In the genomic region with DNA sequence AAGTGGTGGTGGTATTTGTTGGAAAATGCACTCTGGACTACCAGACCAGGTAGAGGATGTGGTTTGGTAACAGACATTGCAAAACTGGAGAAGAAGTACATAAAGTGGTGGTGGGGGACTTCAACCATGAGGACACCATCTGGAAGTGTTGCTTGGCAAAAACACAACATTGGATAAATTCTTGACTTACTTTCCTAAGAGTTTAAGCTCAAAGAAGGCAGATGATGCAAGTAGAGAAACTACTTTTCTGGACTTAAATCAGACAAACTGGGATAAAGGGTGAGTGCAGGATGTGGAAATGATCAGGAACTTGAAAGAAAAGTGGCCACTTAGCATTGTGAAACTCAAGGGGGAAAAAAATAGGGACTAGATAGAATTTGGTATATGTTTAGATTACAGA, we compare ENCODE assay signal across 1 cellular context.
TF ChIP-seq lines count a peak whose summit lies in the region.

No MANE protein-coding gene starts in this region.

TF ChIP-seq in IMR-90, 13 proteins besides CTCF, POLR2A, EP300 and RAD21 (continued from another document):
- TF ChIP-seq MAFK (IDR thresholded peaks at IDR 0.05; ENCODE audit: low read depth, low read length): no peak
- TF ChIP-seq RFX5 (IDR thresholded peaks at IDR 0.05; ENCODE audit: low read depth, low read length): no peak
- TF ChIP-seq BHLHE40 (IDR thresholded peaks at IDR 0.05; ENCODE audit: low read depth, low read length): no peak
- no peak for TF ChIP-seq CHD1 (IDR thresholded peaks at IDR 0.05; ENCODE audit: low read depth, low read length)
- no peak for TF ChIP-seq USF2 (IDR thresholded peaks at IDR 0.05; ENCODE audit: low read depth, low read length)
